ENCODE assay signal across 11 cellular contexts in the genomic region with DNA sequence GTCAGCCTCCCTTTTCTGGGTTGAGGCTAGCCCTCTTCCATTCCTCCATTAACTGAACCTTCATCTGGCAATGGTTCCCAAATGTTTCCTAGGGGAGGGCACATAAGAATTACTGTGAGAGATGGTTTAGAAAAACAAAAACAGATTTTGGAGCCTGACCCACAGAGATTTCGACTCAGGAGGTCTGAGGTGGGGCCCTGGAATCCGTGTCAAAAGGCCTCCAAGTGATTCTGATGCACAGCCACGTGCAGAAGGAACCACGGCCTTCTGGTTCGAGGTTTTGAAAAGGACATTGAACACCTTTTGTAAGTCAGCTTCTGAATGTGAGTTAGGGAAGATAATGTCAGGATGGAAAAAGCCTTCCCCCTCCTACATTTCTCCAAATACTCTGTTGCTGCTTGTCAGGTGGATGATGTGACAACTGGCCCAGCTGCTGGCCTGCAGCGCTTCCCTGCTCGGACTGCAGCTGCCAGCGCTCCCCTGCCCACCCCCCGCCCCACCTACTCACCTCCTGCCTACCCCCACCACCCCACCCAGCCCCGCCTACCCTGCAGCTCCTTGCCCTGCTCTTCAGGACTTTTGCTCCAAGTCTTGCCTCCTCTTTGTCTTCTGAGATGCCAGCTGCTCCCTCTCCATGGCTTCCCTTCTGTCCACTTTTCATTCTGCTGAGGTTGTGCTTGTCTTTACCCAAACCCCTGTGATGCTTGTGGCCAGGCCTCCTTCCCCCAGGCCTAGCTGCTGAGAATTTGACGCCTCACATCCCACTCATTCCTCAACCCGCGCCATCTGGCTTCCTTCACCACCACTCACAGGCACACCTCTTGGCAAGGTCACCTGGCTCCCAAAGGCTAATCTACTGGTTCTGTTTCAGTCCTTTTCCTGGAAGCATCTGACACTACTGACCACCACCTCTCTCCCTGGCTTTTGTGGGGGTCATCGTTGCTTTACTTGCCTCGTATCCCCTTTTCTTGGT. TPM values are rescaled to one million over a fixed set of nuclear protein-coding genes. Genes with fewer than 3 reads are reported as not detected.
DNase-seq lines count a peak whose midpoint lies in the region; ATAC-seq and TF ChIP-seq lines count a peak whose summit lies in the region.
"Had no signal": no experiment of that assay in that cellular context is flagged by ENCODE, and none has a peak within 500 bp of the region (broad histone marks: within the 10 kb centered on the region; RNA-seq: fewer than 3 reads in every experiment).

No MANE protein-coding gene starts in this region.

- no peaks in the 10 kb centered on the region for H3K9me3 Mint-ChIP-seq in nephron

- no peak overlapping the region for H3K4me3 Mint-ChIP-seq in nephron

- H3K36me3 Mint-ChIP-seq in nephron (ENCODE audit: low read depth): peaks cover 7% of the 10 kb centered on the region

- H3K4me1 Mint-ChIP-seq in nephron: peaks cover 28% of the 10 kb centered on the region

- H3K27me3 ChIP-seq in A673 (replicated peaks; ENCODE audit: insufficient read depth, low read depth, low read length, poor library complexity): no peaks in the 10 kb centered on the region
- H3K27me3 ChIP-seq in ectodermal cell (ENCODE audit: control insufficient read depth, insufficient read depth, low read length, poor library complexity, severe bottlenecking): no peaks in the 10 kb centered on the region

- H3K4me1 ChIP-seq in A673 (ENCODE audit: insufficient read depth, low read length, poor library complexity, severe bottlenecking) (peaks cover 43% of the 10 kb centered on the region), ectodermal cell (ENCODE audit: control insufficient read depth, insufficient read depth, low read length) (peaks cover under 1% of the 10 kb centered on the region)

- no peak for ATAC-seq in HG03520 (IDR thresholded peaks at IDR 0.05; ENCODE audit: unreplicated experiment)

- no TSS peak for BruUV-seq in A673 (replicated peaks; lab: Mats Ljungman, UMichigan)

- POLR2A ChIA-PET in A673 (lab: Charles Lee; ENCODE audit: low non-redundant PET): no interaction called here

- H3K4me3 ChIP-seq in A673 (ENCODE audit: low read depth, low read length, poor library complexity, severe bottlenecking): no peak overlapping the region
- no peak overlapping the region for H3K4me3 ChIP-seq in ectodermal cell (ENCODE audit: insufficient read depth, low read depth, low read length)

- 79 to 87% methylated on average over 13 to 14 of the region's 15 CpGs for WGBS in ectodermal cell, 2 experiments

- H3K27ac Mint-ChIP-seq in nephron: peak overlapping the region in 2 of 3 experiments; percentile 80 to 87

- CTCF ChIA-PET in A673 (lab: Charles Lee): no interaction called here

- peaks cover 3% of the 10 kb centered on the region for H3K27me3 Mint-ChIP-seq in nephron (ENCODE audit: low read depth)

- peak overlapping the region; percentile 27 for H3K27ac ChIP-seq in A673 (ENCODE audit: low read depth, low read length, poor library complexity, severe bottlenecking)
- H3K27ac ChIP-seq in ectodermal cell (ENCODE audit: insufficient read depth, low read depth, low read length, poor library complexity, severe bottlenecking): peak overlapping the region; percentile 16

- H3K9me3 ChIP-seq in A673 (ENCODE audit: low read depth, low read length, poor library complexity, severe bottlenecking) (no peaks in the 10 kb centered on the region), ectodermal cell (ENCODE audit: control insufficient read depth, low read length) (no peaks in the 10 kb centered on the region)

- TF ChIP-seq CTCF in A673 (conservative IDR thresholded peaks at IDR 0.05; ENCODE audit: low read depth, low read length): no peak
- no peak for TF ChIP-seq CTCF in nephron (IDR thresholded peaks at IDR 0.05; ENCODE audit: unreplicated experiment in 3 of 3)

- intact Hi-C loops in A673 (cut with micrococcal nuclease; ENCODE audit: unreplicated experiment): no loop called here

- no peaks in the 10 kb centered on the region for H3K36me3 ChIP-seq in A673 (ENCODE audit: insufficient read depth, low read length, poor library complexity, severe bottlenecking)
- H3K36me3 ChIP-seq in ectodermal cell (ENCODE audit: control insufficient read depth, insufficient read depth, low read length): no peaks in the 10 kb centered on the region

- DNase-seq in A673 (ENCODE audit: low spot score): no peak
- peak; percentile 77 for DNase-seq in NCI-H2171 treated with DMSO at 0.1 percent for 48 hours (lab: John Stamatoyannopoulos, UW)
- no peak for DNase-seq in COLO829 (ENCODE audit: low spot score)
- DNase-seq in DMS79 (lab: John Stamatoyannopoulos, UW): no peak
- no peak for DNase-seq in AG08395 (ENCODE audit: low spot score)
- DNase-seq: central memory CD4-positive, alpha-beta T cell; retina had no signal

RNA-seq across cellular contexts. Expression of gene EHD4, which starts 6.6 kb away (rescaled TPM):
- total RNA-seq in A673 (2021): 27.3 and 29.4 TPM in 2 replicates
- polyA plus RNA-seq in ectodermal cell (2013, experiment 1 of 4): 12.3 TPM
- 13.4 TPM for polyA plus RNA-seq in ectodermal cell (2013, experiment 2 of 4)
- 8.5 TPM for polyA plus RNA-seq in ectodermal cell (2013, experiment 3 of 4)
- polyA plus RNA-seq in ectodermal cell (2013, experiment 4 of 4): 9.0 TPM

RNA-seq across cellular contexts. Expression of gene PLA2G4E, which starts 55.1 kb away (rescaled TPM):
- not detected in 2 replicates for total RNA-seq in A673 (2021)
- polyA plus RNA-seq in ectodermal cell (2013, experiment 1 of 4): not detected
- not detected for polyA plus RNA-seq in ectodermal cell (2013, experiment 2 of 4)
- polyA plus RNA-seq in ectodermal cell (2013, experiment 3 of 4): not detected
- polyA plus RNA-seq in ectodermal cell (2013, experiment 4 of 4): not detected
- total RNA-seq: T-helper 2 cell treated with Interferon-gamma antibody and Interleukin-4, amounts not matched to agents 100 ng/mL and 5 ng/mL, for 36 hours had no signal
